ENCODE assay signal across 1 cellular context in the genomic region with DNA sequence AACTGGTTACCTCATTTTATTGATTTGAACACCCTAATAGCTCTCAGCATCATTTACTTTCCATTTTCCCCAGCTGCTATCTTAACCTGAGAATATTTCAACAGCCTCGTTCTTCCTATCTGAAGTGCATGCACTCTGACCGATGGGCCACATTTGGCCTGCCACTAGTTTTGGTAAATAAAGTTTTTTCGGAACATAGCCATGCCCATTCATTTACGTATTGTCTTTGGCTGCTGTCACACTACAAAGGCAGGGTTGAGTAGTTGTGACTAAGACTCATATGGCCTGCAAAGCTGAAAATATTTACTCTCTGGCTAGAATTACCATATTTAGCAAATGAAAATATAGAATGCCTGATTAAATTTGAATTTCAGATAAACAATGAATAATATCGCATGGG.
A peak's percentile ranks its signal among the peaks of the same experiment; 100 is the strongest.
TF ChIP-seq lines count a peak whose summit lies in the region.

No MANE protein-coding gene starts in this region.

TF ChIP-seq in K562, 482 proteins besides CTCF, POLR2A, EP300 and RAD21 (continued from another document):
- TF ChIP-seq ZBTB40 (IDR thresholded peaks at IDR 0.05) (peak; percentile 66), ZBTB40 (CRISPR knock-in tag; IDR thresholded peaks at IDR 0.05) (no peak), MYNN (IDR thresholded peaks at IDR 0.05) (no peak), MYNN (CRISPR knock-in tag; IDR thresholded peaks at IDR 0.05) (no peak), ZNF232 (CRISPR knock-in tag; IDR thresholded peaks at IDR 0.05) (no peak), CLOCK (CRISPR knock-in tag; IDR thresholded peaks at IDR 0.05; ENCODE audit: borderline replicate concordance) (no peak), MTF1 (CRISPR knock-in tag; IDR thresholded peaks at IDR 0.05; ENCODE audit: borderline replicate concordance) (no peak), MBD2 (IDR thresholded peaks at IDR 0.05; ENCODE audit: borderline replicate concordance, low read depth) (no peak)
- TF ChIP-seq, protein P1, sequence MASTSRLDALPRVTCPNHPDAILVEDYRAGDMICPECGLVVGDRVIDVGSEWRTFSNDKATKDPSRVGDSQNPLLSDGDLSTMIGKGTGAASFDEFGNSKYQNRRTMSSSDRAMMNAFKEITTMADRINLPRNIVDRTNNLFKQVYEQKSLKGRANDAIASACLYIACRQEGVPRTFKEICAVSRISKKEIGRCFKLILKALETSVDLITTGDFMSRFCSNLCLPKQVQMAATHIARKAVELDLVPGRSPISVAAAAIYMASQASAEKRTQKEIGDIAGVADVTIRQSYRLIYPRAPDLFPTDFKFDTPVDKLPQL (IDR thresholded peaks at IDR 0.05; ENCODE audit: extremely low read depth, insufficient read length): no peak
